Comparison of ENCODE assay signal across 8 cellular contexts in the genomic region with DNA sequence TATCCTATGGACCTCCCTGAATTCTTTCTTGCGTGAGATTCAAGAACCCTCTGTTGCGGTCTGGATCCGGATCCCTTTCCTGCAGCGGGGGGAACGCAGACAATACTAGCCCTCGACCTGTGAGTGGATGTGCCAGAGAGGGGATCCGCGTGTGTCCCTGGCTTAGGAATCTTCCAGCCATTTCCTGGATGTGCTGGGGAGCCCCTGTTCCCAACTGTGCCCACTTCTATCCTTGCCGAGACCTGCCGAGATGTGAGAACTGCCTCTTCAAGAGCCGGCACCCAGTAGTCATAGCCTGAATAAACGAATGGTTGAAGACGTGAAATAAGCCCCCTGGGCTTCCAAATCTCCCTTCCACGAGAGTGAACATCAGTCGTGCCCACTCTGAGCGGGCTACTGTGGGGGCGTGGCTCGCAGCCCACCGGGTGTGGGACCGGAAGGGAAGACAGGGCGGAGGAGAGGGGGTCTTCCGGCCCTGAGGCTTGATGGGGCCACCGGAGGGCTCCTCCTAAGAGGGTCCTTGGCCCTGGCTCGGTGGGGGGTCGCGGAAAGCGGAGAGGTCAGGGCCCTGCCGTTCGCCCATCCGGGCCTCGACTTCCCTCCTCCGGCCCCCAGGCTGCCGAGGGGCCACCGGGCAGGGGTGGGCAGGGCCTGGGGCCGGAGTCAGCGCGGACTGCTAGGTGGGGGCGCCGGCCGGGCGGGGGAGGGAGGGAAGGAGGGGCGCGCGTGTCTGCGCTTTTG. TPM values are rescaled to one million over a fixed set of nuclear protein-coding genes. Genes with fewer than 3 reads are reported as not detected.
DNase-seq lines count a peak whose midpoint lies in the region; ATAC-seq and TF ChIP-seq lines count a peak whose summit lies in the region.

No MANE protein-coding gene starts in this region.

- H3K27me3 ChIP-seq in HAP-1 (ENCODE audit: low read depth), result peaks cover 6% of the 10 kb centered on the region; the same call in 1 of the 2 replicates

- H3K27ac ChIP-seq in RWPE1, result no peak overlapping the region

- H3K27me3 Mint-ChIP-seq in CD14-positive monocyte (ENCODE audit: low read depth in 3 of 3), result peaks cover 35 to 56% (median 45%) of the 10 kb centered on the region in 3 donors
- peaks cover 41% of the 10 kb centered on the region for H3K27me3 Mint-ChIP-seq in activated T-helper 2 cell treated with anti-CD3 and anti-CD28 coated beads, Interferon-gamma antibody, Interleukin-2, Interleukin-4, amounts not matched to agents 10 μg/mL and 5 μg/mL and 100 μg/mL, durations not matched to agents 14 hours and 24 hours and 36 hours (ENCODE audit: low read depth)
- no peaks in the 10 kb centered on the region for H3K27me3 Mint-ChIP-seq in stimulated activated naive B cell treated with anti-CD40 and anti-IgM and Interleukin-4, amounts not matched to agents 10 μg/mL and 1 μg/mL and 100 μg/mL, for 72 hours

- H3K36me3 Mint-ChIP-seq in CD14-positive monocyte, result peaks cover 0 to 4% of the 10 kb centered on the region in 2 donors
- no peaks in the 10 kb centered on the region for H3K36me3 Mint-ChIP-seq in activated T-helper 2 cell treated with anti-CD3 and anti-CD28 coated beads, Interferon-gamma antibody, Interleukin-2, Interleukin-4, amounts not matched to agents 10 μg/mL and 5 μg/mL and 100 μg/mL, durations not matched to agents 14 hours and 24 hours and 36 hours (ENCODE audit: low read depth)
- H3K36me3 Mint-ChIP-seq in stimulated activated naive B cell treated with anti-CD40 and anti-IgM and Interleukin-4, amounts not matched to agents 10 μg/mL and 1 μg/mL and 100 μg/mL, for 72 hours, result peaks cover 0 to 1% of the 10 kb centered on the region in 2 donors

- H3K4me1 ChIP-seq in HAP-1, result peaks cover 6% of the 10 kb centered on the region

- in situ Hi-C loops in HAP-1 (cut with MboI; ENCODE audit: low sequenced_read_pairs), result no loop called here

- no peaks in the 10 kb centered on the region for H3K9me3 ChIP-seq in HAP-1
- no peaks in the 10 kb centered on the region for H3K9me3 ChIP-seq in iPS-18c (ENCODE audit: control insufficient read depth, insufficient read depth, low read length)

- H3K36me3 ChIP-seq in HAP-1 (replicated peaks), result no peaks in the 10 kb centered on the region

- TF ChIP-seq CTCF in CD14-positive monocyte (IDR thresholded peaks at IDR 0.05), result no peak
- TF ChIP-seq CTCF in RWPE1 (conservative IDR thresholded peaks at IDR 0.05; ENCODE audit: low read depth), result no peak

- H3K4me3 Mint-ChIP-seq in CD14-positive monocyte, result peak overlapping the region; percentile 75 to 87
- peak overlapping the region; percentile 81 for H3K4me3 Mint-ChIP-seq in activated T-helper 2 cell treated with anti-CD3 and anti-CD28 coated beads, Interferon-gamma antibody, Interleukin-2, Interleukin-4, amounts not matched to agents 10 μg/mL and 5 μg/mL and 100 μg/mL, durations not matched to agents 14 hours and 24 hours and 36 hours (ENCODE audit: low read depth)
- H3K4me3 Mint-ChIP-seq in stimulated activated naive B cell treated with anti-CD40 and anti-IgM and Interleukin-4, amounts not matched to agents 10 μg/mL and 1 μg/mL and 100 μg/mL, for 72 hours, result peak overlapping the region; percentile 78 to 95

- peaks cover 0 to 8% (median 2%) of the 10 kb centered on the region in 7 donors for H3K9me3 Mint-ChIP-seq in CD14-positive monocyte
- no peaks in the 10 kb centered on the region for H3K9me3 Mint-ChIP-seq in activated T-helper 2 cell treated with anti-CD3 and anti-CD28 coated beads, Interferon-gamma antibody, Interleukin-2, Interleukin-4, amounts not matched to agents 10 μg/mL and 5 μg/mL and 100 μg/mL, durations not matched to agents 14 hours and 24 hours and 36 hours
- H3K9me3 Mint-ChIP-seq in stimulated activated naive B cell treated with anti-CD40 and anti-IgM and Interleukin-4, amounts not matched to agents 10 μg/mL and 1 μg/mL and 100 μg/mL, for 72 hours, result peaks cover 0 to 2% of the 10 kb centered on the region in 2 donors

- CTCF ChIA-PET in RWPE1 (lab: Yijun Ruan, JAX), result no interaction called here

- H3K4me3 ChIP-seq in HAP-1 (peak overlapping the region; percentile 78), iPS-18c (ENCODE audit: insufficient read depth, low read depth, low read length) (peak overlapping the region; percentile 73)

- ATAC-seq in stimulated activated naive B cell treated with anti-CD40 and anti-IgM and Interleukin-4, amounts not matched to agents 10 μg/mL and 1 μg/mL and 100 μg/mL, for 72 hours (replicated peaks), result peak in 1 of 2 donors; percentile 26
- ATAC-seq in HG02938 (IDR thresholded peaks at IDR 0.05; ENCODE audit: unreplicated experiment), result no peak

- no peak for DNase-seq in CD14-positive monocyte (ENCODE audit: low spot score)
- DNase-seq in HAP-1 (ENCODE audit: low spot score in 2 of 2), result no peak
- DNase-seq in activated T-helper 2 cell treated with anti-CD3 and anti-CD28 coated beads, Interferon-gamma antibody, Interleukin-2, Interleukin-4, amounts not matched to agents 10 μg/mL and 5 μg/mL and 100 μg/mL, durations not matched to agents 14 hours and 24 hours and 36 hours (ENCODE audit: low spot score), result no peak
- DNase-seq in stimulated activated naive B cell treated with anti-CD40 and anti-IgM and Interleukin-4, amounts not matched to agents 10 μg/mL and 1 μg/mL and 100 μg/mL, for 72 hours, result no peak
- DNase-seq in occipital lobe (lab: John Stamatoyannopoulos, UW), result no peak
- DNase-seq in RWPE1 (ENCODE audit: low spot score), result no peak

- POLR2A ChIA-PET in RWPE1 (lab: Yijun Ruan, JAX; ENCODE audit: low non-redundant PET), result no interaction called here

- peaks cover 22% of the 10 kb centered on the region for H3K4me1 Mint-ChIP-seq in CD14-positive monocyte
- peaks cover 10% of the 10 kb centered on the region for H3K4me1 Mint-ChIP-seq in activated T-helper 2 cell treated with anti-CD3 and anti-CD28 coated beads, Interferon-gamma antibody, Interleukin-2, Interleukin-4, amounts not matched to agents 10 μg/mL and 5 μg/mL and 100 μg/mL, durations not matched to agents 14 hours and 24 hours and 36 hours (ENCODE audit: low read depth)
- H3K4me1 Mint-ChIP-seq in stimulated activated naive B cell treated with anti-CD40 and anti-IgM and Interleukin-4, amounts not matched to agents 10 μg/mL and 1 μg/mL and 100 μg/mL, for 72 hours, result peaks cover 5 to 8% of the 10 kb centered on the region in 2 donors

- peak overlapping the region in 1 of 7 donors; percentile 12 for H3K27ac Mint-ChIP-seq in CD14-positive monocyte
- no peak overlapping the region for H3K27ac Mint-ChIP-seq in activated T-helper 2 cell treated with anti-CD3 and anti-CD28 coated beads, Interferon-gamma antibody, Interleukin-2, Interleukin-4, amounts not matched to agents 10 μg/mL and 5 μg/mL and 100 μg/mL, durations not matched to agents 14 hours and 24 hours and 36 hours
- no peak overlapping the region for H3K27ac Mint-ChIP-seq in stimulated activated naive B cell treated with anti-CD40 and anti-IgM and Interleukin-4, amounts not matched to agents 10 μg/mL and 1 μg/mL and 100 μg/mL, for 72 hours

- intact Hi-C loops in CD14-positive monocyte (cut with micrococcal nuclease), result no loop called here
- intact Hi-C loops in activated T-helper 2 cell treated with anti-CD3 and anti-CD28 coated beads, Interferon-gamma antibody, Interleukin-2, Interleukin-4, amounts not matched to agents 10 μg/mL and 5 μg/mL and 100 μg/mL, durations not matched to agents 14 hours and 24 hours and 36 hours (cut with micrococcal nuclease), result loop anchor here (5.0 kb wide), 1 partner anchor 53 kb away; a partner anchor contains a TSS

RNA-seq across cellular contexts. Expression of a gene that starts 1.3 kb away (rescaled TPM):
- polyA plus RNA-seq in CD14-positive monocyte, result under 1 TPM in 1 of 2 donors, not detected in 1; 0.26 TPM
- total RNA-seq in activated T-helper 2 cell treated with anti-CD3 and anti-CD28 coated beads, Interferon-gamma antibody, Interleukin-2, Interleukin-4, amounts not matched to agents 10 μg/mL and 5 μg/mL and 100 μg/mL, durations not matched to agents 14 hours and 24 hours and 36 hours, result 14.3 and 15.5 TPM in 2 replicates
- total RNA-seq in occipital lobe, result 44.1 TPM

RNA-seq across cellular contexts. Expression of a gene that starts 14.9 kb away (rescaled TPM):
- not detected for polyA plus RNA-seq in CD14-positive monocyte
- not detected in 2 replicates for total RNA-seq in activated T-helper 2 cell treated with anti-CD3 and anti-CD28 coated beads, Interferon-gamma antibody, Interleukin-2, Interleukin-4, amounts not matched to agents 10 μg/mL and 5 μg/mL and 100 μg/mL, durations not matched to agents 14 hours and 24 hours and 36 hours
- not detected for total RNA-seq in occipital lobe

RNA-seq across cellular contexts. Expression of a gene that starts 39.7 kb away (rescaled TPM):
- polyA plus RNA-seq in CD14-positive monocyte, result not detected
- not detected in 2 replicates for total RNA-seq in activated T-helper 2 cell treated with anti-CD3 and anti-CD28 coated beads, Interferon-gamma antibody, Interleukin-2, Interleukin-4, amounts not matched to agents 10 μg/mL and 5 μg/mL and 100 μg/mL, durations not matched to agents 14 hours and 24 hours and 36 hours
- 3.6 TPM for total RNA-seq in occipital lobe

RNA-seq across cellular contexts. Expression of a gene that starts 51.3 kb away (rescaled TPM):
- 10 to 100 TPM; 33.2 to 44.0 TPM for polyA plus RNA-seq in CD14-positive monocyte
- 53.7 and 57.4 TPM in 2 replicates for total RNA-seq in activated T-helper 2 cell treated with anti-CD3 and anti-CD28 coated beads, Interferon-gamma antibody, Interleukin-2, Interleukin-4, amounts not matched to agents 10 μg/mL and 5 μg/mL and 100 μg/mL, durations not matched to agents 14 hours and 24 hours and 36 hours
- 47.1 TPM for total RNA-seq in occipital lobe
